Comparison of ENCODE assay signal across 7 cellular contexts in the genomic region with DNA sequence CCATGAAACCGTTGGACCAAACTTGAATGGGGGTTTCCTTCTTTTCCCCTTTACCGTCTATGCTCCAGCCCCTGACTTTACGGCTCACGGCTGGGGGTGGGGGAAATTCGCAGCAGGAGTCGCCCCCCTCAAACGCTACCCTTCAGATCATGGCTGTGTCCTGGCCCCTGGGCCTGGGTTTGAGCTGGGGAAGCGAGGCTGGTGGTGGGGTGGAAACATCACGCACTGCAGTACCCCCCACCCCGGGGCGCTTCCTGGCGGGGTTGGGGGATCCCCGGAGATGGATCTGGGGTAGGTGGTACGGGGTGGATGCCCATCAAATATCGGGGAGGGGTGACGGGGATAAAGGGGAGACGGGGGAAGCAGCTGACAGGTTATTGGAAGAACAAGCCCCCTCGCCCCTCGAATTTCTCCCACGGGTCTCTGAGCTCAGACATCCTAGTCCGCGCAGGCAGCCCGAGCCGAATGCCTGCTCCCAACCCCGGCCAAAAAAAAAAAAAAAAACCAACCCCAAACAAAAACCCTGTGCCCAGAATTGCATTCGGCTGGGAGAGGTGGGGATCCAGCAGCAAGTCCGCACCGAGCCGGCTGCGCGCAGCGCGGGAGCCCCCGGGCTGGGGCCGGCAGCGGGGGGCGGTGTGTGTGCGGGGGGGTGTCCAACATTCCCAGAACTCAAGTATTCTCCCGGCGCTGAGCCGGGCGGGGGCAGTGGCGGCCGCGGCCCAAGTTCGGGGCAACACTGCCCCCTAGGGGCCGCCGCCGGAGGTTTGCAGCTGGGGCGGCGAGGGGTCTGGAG. TPM values are rescaled to one million over a fixed set of nuclear protein-coding genes. Genes with fewer than 3 reads are reported as not detected.
DNase-seq lines count a peak whose midpoint lies in the region; ATAC-seq and TF ChIP-seq lines count a peak whose summit lies in the region.

No MANE protein-coding gene starts in this region.

- peak; percentile 86 for TF ChIP-seq CTCF in GM12874 (IDR thresholded peaks at IDR 0.05; ENCODE audit: insufficient read depth, low read depth, low read length)
- peak; percentile 98 for TF ChIP-seq CTCF in colonic mucosa (IDR thresholded peaks at IDR 0.05)

- peaks cover 6% of the 10 kb centered on the region for H3K27me3 Mint-ChIP-seq in activated CD4-positive, alpha-beta T cell treated with anti-CD3 and anti-CD28 coated beads for 36 hours

- peaks cover 39% of the 10 kb centered on the region for H3K4me1 Mint-ChIP-seq in activated CD4-positive, alpha-beta T cell treated with anti-CD3 and anti-CD28 coated beads for 36 hours

- no peaks in the 10 kb centered on the region for H3K27me3 ChIP-seq in colonic mucosa

- DNase-seq in NCI-H2196 treated with DMSO at 0.1 percent for 48 hours (lab: John Stamatoyannopoulos, UW; ENCODE audit: unreplicated experiment), result peak; percentile 49
- peak; percentile 82 for DNase-seq in activated CD4-positive, alpha-beta T cell treated with anti-CD3 and anti-CD28 coated beads for 36 hours
- DNase-seq in colonic mucosa, result peak; percentile 84
- peak; percentile 72 to 82 for DNase-seq in left colon
- DNase-seq in stimulated activated CD4-positive, alpha-beta T cell treated with anti-CD3 and anti-CD28 coated beads, Interleukin-1b, Interleukin-23, amount 100 ng/mL, for 1 hour (ENCODE audit: low read depth in 2 of 2), result peak; percentile 29 to 55

- H3K4me1 ChIP-seq in colonic mucosa, result peaks cover 5% of the 10 kb centered on the region

- no peaks in the 10 kb centered on the region for H3K36me3 ChIP-seq in colonic mucosa

- peak overlapping the region; percentile 80 to 83 for H3K9ac ChIP-seq in colonic mucosa (ENCODE audit: low read depth in 2 of 2, low read length in 2 of 2)

- H3K27ac ChIP-seq in colonic mucosa, result peak overlapping the region; percentile 86

- peak overlapping the region; percentile 61 for H3K4me3 ChIP-seq in colonic mucosa

- peak; percentile 66 for ATAC-seq in HG02970 (IDR thresholded peaks at IDR 0.05; ENCODE audit: low FRiP score, unreplicated experiment)
- peak; percentile 71 for ATAC-seq in activated CD4-positive, alpha-beta T cell treated with anti-CD3 and anti-CD28 coated beads for 36 hours
- ATAC-seq in left colon, result peak; percentile 66

- H3K27ac Mint-ChIP-seq in activated CD4-positive, alpha-beta T cell treated with anti-CD3 and anti-CD28 coated beads for 36 hours, result peak overlapping the region; percentile 69

- intact Hi-C loops in activated CD4-positive, alpha-beta T cell treated with anti-CD3 and anti-CD28 coated beads for 36 hours (cut with DNase I, micrococcal nuclease), result loop anchor here (1.0 to 10.0 kb wide), 17 partner anchors 82 to 627 kb away; partner anchors contain the start of genes CYB5RL (in 2 of the 2), MRPL37 (in 2 of the 2), TCEANC2 (in 2 of the 2) and TMEM59 (in 2 of the 2)
- intact Hi-C loops in colonic mucosa (cut with DNase I), result loop anchor here (1.0 to 5.0 kb wide), 3 partner anchors 82 to 422 kb away; no protein-coding TSS in a partner anchor
- intact Hi-C loops in left colon (cut with DNase I, micrococcal nuclease), result loop anchor here (2.0 to 5.0 kb wide), 3 partner anchors 80 to 217 kb away; partner anchors contain the start of gene SSBP3 (in 1 of the 2)

- peak overlapping the region; percentile 73 for H3K4me3 Mint-ChIP-seq in activated CD4-positive, alpha-beta T cell treated with anti-CD3 and anti-CD28 coated beads for 36 hours

- H3K9me3 ChIP-seq in colonic mucosa, result no peaks in the 10 kb centered on the region

- H3K36me3 Mint-ChIP-seq in activated CD4-positive, alpha-beta T cell treated with anti-CD3 and anti-CD28 coated beads for 36 hours (ENCODE audit: low read depth), result no peaks in the 10 kb centered on the region

- POLR2A ChIA-PET in activated CD4-positive, alpha-beta T cell treated with anti-CD3 and anti-CD28 coated beads for 36 hours (lab: Charles Lee), result interaction anchor here (0.6 to 1.0 kb wide), 2 partner anchors 10 to 198 kb away, joined by 3 to 6 read pairs; no protein-coding TSS in a partner anchor

- CTCF ChIA-PET in activated CD4-positive, alpha-beta T cell treated with anti-CD3 and anti-CD28 coated beads for 36 hours (lab: Charles Lee), result interaction anchor here (0.5 to 2.1 kb wide), 34 partner anchors 9 to 1398 kb away, joined by 3 to 28 read pairs (median 4); partner anchors contain the start of genes CYB5RL, MRPL37, SSBP3 and TTC22

- no peaks in the 10 kb centered on the region for H3K9me3 Mint-ChIP-seq in activated CD4-positive, alpha-beta T cell treated with anti-CD3 and anti-CD28 coated beads for 36 hours (ENCODE audit: low read depth)

RNA-seq across cellular contexts. Expression of gene ACOT11, which starts 59.0 kb away (rescaled TPM):
- total RNA-seq in activated CD4-positive, alpha-beta T cell treated with anti-CD3 and anti-CD28 coated beads for 36 hours, result 1 to 10 TPM; 2.0 TPM
- total RNA-seq in colonic mucosa, result 10 to 100 TPM; 43.3 to 82.5 TPM
- total RNA-seq in left colon, result 10 to 100 TPM; 59.7 to 77.0 TPM

Comparison
In these comparisons a context has a peak if more than half of its experiments do, and no peak if none do; other contexts are left out.
1. Peak in every context shown above with its lines: DNase-seq, ATAC-seq, H3K4me3 ChIP-seq and H3K27ac ChIP-seq.
2. RNA of gene ACOT11, which starts 59.0 kb away (total RNA-seq): 43.3 to 82.5 TPM in colonic mucosa and 59.7 to 77.0 TPM in left colon; 2.0 TPM in activated CD4-positive, alpha-beta T cell treated with anti-CD3 and anti-CD28 coated beads for 36 hours; every median in the first group is over 10 times any median in the second.